In the genomic region with DNA sequence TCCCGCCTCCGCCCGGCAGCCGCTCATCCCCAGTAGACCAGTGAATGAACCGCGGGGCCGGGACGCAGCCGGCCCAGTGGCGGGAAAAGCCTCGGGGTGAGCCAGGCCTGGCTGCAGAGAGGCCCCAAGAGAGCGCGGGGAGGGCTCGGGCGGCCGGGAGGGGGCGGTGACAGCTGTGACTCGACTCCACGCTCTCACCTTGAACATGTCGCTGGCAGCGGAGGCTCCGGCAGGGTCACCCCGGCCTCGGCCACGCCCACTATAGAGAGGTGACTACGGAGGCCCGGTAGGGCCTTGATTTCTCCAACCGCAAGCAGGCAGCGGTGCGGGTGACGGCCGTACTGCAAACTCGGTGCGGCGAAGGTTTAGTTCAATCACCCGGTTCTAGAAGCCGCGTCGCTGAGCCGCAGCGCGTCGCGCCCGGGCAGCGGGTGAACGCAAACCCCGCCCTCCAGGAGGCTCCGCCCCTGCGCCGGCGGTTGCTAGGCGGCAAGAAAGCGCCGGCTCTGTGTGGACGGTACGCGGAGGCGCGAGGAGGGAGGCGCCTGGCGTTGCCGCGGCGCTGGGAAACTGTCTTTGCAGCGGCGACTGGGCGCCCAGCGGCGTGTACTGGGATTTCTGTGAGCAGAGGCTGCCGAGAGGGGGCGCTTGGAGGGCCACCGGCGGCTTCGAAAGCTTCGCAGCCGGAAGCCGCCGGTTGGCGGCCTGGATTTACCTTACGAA, we compare ENCODE assay signal across 7 cellular contexts. TPM values are rescaled to one million over a fixed set of nuclear protein-coding genes. Genes with fewer than 3 reads are reported as not detected.
DNase-seq lines count a peak whose midpoint lies in the region; ATAC-seq and TF ChIP-seq lines count a peak whose summit lies in the region.

Gene APOO, minus strand, starts transcription at position 443 of the 723 bp plus-strand sequence. Its CDS starts 236 bp downstream, at position 207.
A gene with protein sequence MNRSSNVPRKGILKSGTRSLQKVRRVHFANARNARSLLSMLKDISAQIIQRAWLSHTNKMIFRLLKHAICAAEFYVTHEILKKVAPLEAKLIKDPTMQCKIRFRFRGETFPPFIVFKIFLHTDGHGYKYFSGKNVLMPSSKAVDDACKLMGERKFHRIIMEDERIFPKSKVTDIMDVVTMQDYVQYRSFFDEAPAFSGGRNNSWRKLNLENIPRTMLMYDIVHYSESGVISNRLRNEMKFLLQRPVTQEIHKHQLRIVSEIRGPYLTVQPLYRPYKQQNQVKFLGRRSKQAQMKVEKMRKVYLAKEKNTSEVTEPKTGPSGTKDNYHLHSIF (plus strand): TSS at position 511 of the 723 bp plus-strand sequence. CDS start 2,297 bp downstream, outside the sequence.

- ATAC-seq in GM18502 (IDR thresholded peaks at IDR 0.05; ENCODE audit: poor library complexity, unreplicated experiment): peak; percentile 92
- ATAC-seq in HG02943 (IDR thresholded peaks at IDR 0.05; ENCODE audit: low read depth, unreplicated experiment): peak; percentile 84

- DNase-seq in NCI-H187 (lab: John Stamatoyannopoulos, UW) (peak; percentile 89 to 93), T-helper 2 cell (peak; percentile 74 to 96 (median 86)), ascending aorta (ENCODE audit: low spot score in 2 of 2) (peak; percentile 58 to 94), hepatic stellate cell (ENCODE audit: low spot score) (peak; percentile 80), retinal pigment epithelial cell (ENCODE audit: low read depth) (no peak)

- H3K27me3 ChIP-seq in ascending aorta: no peaks in the 10 kb centered on the region

- no peaks in the 10 kb centered on the region for H3K4me1 ChIP-seq in ascending aorta

- intact Hi-C loops in ascending aorta (cut with DNase I): loop anchor here (1.0 to 10.0 kb wide), 6 partner anchors 118 to 587 kb away; partner anchors contain the start of genes ACOT9, EIF2S3 and PRDX4

- H3K4me3 ChIP-seq in ascending aorta: peak within 1 kb of the TSS; percentile 54 to 66
- peak within 1 kb of the TSS; percentile 72 for H3K4me3 ChIP-seq in retinal pigment epithelial cell (ENCODE audit: low read length)

- H3K36me3 ChIP-seq in ascending aorta: no peaks in the 10 kb centered on the region

- no peaks in the 10 kb centered on the region for H3K9me3 ChIP-seq in ascending aorta

- peak within 1 kb of the TSS; percentile 78 for H3K27ac ChIP-seq in ascending aorta

- TF ChIP-seq CTCF in ascending aorta (IDR thresholded peaks at IDR 0.05): peak; percentile 59 to 88 (median 76)
- TF ChIP-seq CTCF in retinal pigment epithelial cell (conservative IDR thresholded peaks at IDR 0.05; ENCODE audit: low read depth, low read length): peak; percentile 67

RNA-seq across cellular contexts. Expression of gene APOO, which starts in this region (rescaled TPM):
- total RNA-seq in ascending aorta: not detected

RNA-seq across cellular contexts. Expression of the second gene that starts in this region (rescaled TPM):
- total RNA-seq in ascending aorta: not detected

Comparison
In these comparisons a context has a peak if more than half of its experiments do, and no peak if none do; other contexts are left out.
1. Peak in DNase-seq, H3K4me3 ChIP-seq and H3K27ac ChIP-seq in ascending aorta; RNA of the genes that start here not detected or under 1 TPM.